40 cellular contexts compared by ENCODE assay signal in the genomic region with DNA sequence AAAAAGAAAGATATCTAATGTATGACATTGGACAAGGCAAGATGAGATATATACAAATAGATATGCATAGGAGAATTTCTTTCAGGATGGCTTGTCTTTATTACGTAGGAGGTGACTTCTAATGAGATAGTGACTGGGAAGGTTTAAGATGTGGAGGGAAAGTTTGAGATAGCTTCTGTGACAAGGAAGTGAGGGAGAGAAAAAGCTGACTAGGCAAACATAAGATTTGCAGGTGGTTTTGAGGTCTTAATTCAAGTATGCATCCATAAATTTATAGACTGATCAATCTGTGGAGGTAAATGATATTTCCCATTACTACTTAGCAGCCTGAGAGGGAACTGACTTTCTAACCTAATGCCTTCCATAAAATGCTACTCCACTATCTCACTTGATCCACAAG. TPM values are rescaled to one million over a fixed set of nuclear protein-coding genes. Genes with fewer than 3 reads are reported as not detected.
"Had no signal": no experiment of that assay in that cellular context is flagged by ENCODE, and none has a peak within 500 bp of the region (broad histone marks: within the 10 kb centered on the region; RNA-seq: fewer than 3 reads in every experiment).

No MANE protein-coding gene starts in this region.

- ATAC-seq: activated naive CD4-positive, alpha-beta T cell treated with anti-CD3 and anti-CD28 coated beads, Interleukin-2, amount 50 U/mL, for 72 hours; activated naive CD8-positive, alpha-beta T cell treated with anti-CD3 and anti-CD28 coated beads, Interleukin-2, amount 50 U/mL, for 24 hours; activated T-cell treated with anti-CD3 and anti-CD28 coated beads, Interleukin-2, amount 50 U/mL, for 4 hours; activated T-cell treated with anti-CD3 and anti-CD28 coated beads, Interleukin-2, amount 50 U/mL, for 72 hours; activated T-helper 17 cell treated with anti-CD3 and anti-CD28 coated beads, Interleukin-2, amount 50 U/mL, for 72 hours; body of pancreas had no signal

- H3K9me3 ChIP-seq: adrenal gland, ascending aorta, body of pancreas, breast epithelium had no signal

- H3K4me3 ChIP-seq: adrenal gland, ascending aorta, body of pancreas, breast epithelium, cardiac muscle cell had no signal

- FAIRE-seq: astrocyte, bronchial epithelial cell had no signal

- DNase-seq: activated effector memory CD4-positive, alpha-beta T cell treated with anti-CD3 and anti-CD28 coated beads, Interleukin-2, amount 50 U/mL, for 16 hours; activated effector memory CD4-positive, alpha-beta T cell treated with Interleukin-2 at 50 U/mL for 16 hours; activated gamma-delta T cell; activated gamma-delta T cell treated with Interleukin-2 at 50 U/mL for 16 hours; activated naive CD4-positive, alpha-beta T cell; activated naive CD4-positive, alpha-beta T cell treated with anti-CD3 and anti-CD28 coated beads for 36 hours; activated naive CD4-positive, alpha-beta T cell treated with anti-CD3 and anti-CD28 coated beads, Interleukin-2, amount 10 ng/mL, durations not matched to agents 7 days and 5 days; activated naive CD4-positive, alpha-beta T cell treated with anti-CD3 and anti-CD28 coated beads, Interleukin-2, amount 50 U/mL, for 16 hours; activated naive CD4-positive, alpha-beta T cell treated with Interleukin-2 at 50 U/mL for 16 hours; activated naive CD8-positive, alpha-beta T cell treated with anti-CD3 and anti-CD28 coated beads for 36 hours; activated naive CD8-positive, alpha-beta T cell treated with anti-CD3 and anti-CD28 coated beads, Interleukin-2, amount 10 ng/mL, durations not matched to agents 7 days and 5 days; activated naive CD8-positive, alpha-beta T cell treated with anti-CD3 and anti-CD28 coated beads, Interleukin-2, amount 50 U/mL, for 24 hours; activated T-cell treated with anti-CD3 and anti-CD28 coated beads, Interleukin-2, amount 50 U/mL, for 1 hour; activated T-cell treated with anti-CD3 and anti-CD28 coated beads, Interleukin-2, amount 50 U/mL, for 24 hours; activated T-cell treated with anti-CD3 and anti-CD28 coated beads, Interleukin-2, amount 50 U/mL, for 4 hours; activated T-cell treated with anti-CD3 and anti-CD28 coated beads, Interleukin-2, amount 50 U/mL, for 48 hours; activated T-cell treated with anti-CD3 and anti-CD28 coated beads, Interleukin-2, amount 50 U/mL, for 72 hours; adrenal gland; amniotic stem cell; amygdala; anterior cingulate cortex; aorta; body of pancreas; brain microvascular endothelial cell; caudate nucleus; central memory CD4-positive, alpha-beta T cell; cerebellar nuclear complex had no signal

- H3K4me1 ChIP-seq: adrenal gland, ascending aorta, body of pancreas, breast epithelium had no signal

- H3K27ac ChIP-seq: adrenal gland, ascending aorta, body of pancreas, brain microvascular endothelial cell, breast epithelium, cardiac muscle cell had no signal

- H3K27me3 ChIP-seq: adrenal gland, ascending aorta, body of pancreas, brain microvascular endothelial cell, breast epithelium, cardiac muscle cell had no signal

- H3K36me3 ChIP-seq: adrenal gland, ascending aorta, brain microvascular endothelial cell, breast epithelium, cardiac muscle cell had no signal

RNA-seq across cellular contexts. Expression of a gene that starts 29.0 kb away (rescaled TPM):
- total RNA-seq: activated naive CD4-positive, alpha-beta T cell treated with anti-CD3 and anti-CD28 coated beads for 36 hours; activated naive CD4-positive, alpha-beta T cell treated with anti-CD3 and anti-CD28 coated beads, Interleukin-2, amount 50 U/mL, for 72 hours; activated naive CD8-positive, alpha-beta T cell treated with anti-CD3 and anti-CD28 coated beads for 36 hours; activated naive CD8-positive, alpha-beta T cell treated with anti-CD3 and anti-CD28 coated beads, Interleukin-2, amount 10 ng/mL, durations not matched to agents 7 days and 5 days; activated T-cell treated with anti-CD3 and anti-CD28 coated beads, Interleukin-2, amount 50 U/mL, for 4 hours; activated T-cell treated with anti-CD3 and anti-CD28 coated beads, Interleukin-2, amount 50 U/mL, for 72 hours; activated T-helper 1 cell treated with anti-CD3 and anti-CD28 coated beads, Interleukin-12 subunit alpha, Interleukin-12 subunit beta, Interleukin-2, Interleukin-4 antibody, amounts not matched to agents 30 ng/mL and 10 ng/mL and 1 ng/mL, durations not matched to agents 14 hours and 24 hours and 36 hours; activated T-helper 17 cell treated with anti-CD3 and anti-CD28 coated beads, Interleukin-2, amount 50 U/mL, for 72 hours; activated T-helper 2 cell treated with anti-CD3 and anti-CD28 coated beads, Interferon-gamma antibody, Interleukin-2, Interleukin-4, amounts not matched to agents 10 μg/mL and 5 μg/mL and 100 μg/mL, durations not matched to agents 14 hours and 24 hours and 36 hours; adrenal gland; aorta; ascending aorta; astrocyte; body of pancreas; breast epithelium; bronchial epithelial cell; cardiac muscle cell; cardiac septum; cerebellum; chondrocyte had no signal
- polyA plus RNA-seq: adipose tissue, adrenal gland, aorta, cardiac muscle cell had no signal

RNA-seq across cellular contexts. Expression of a gene that starts 51.3 kb away (rescaled TPM):
- total RNA-seq: activated naive CD4-positive, alpha-beta T cell treated with anti-CD3 and anti-CD28 coated beads for 36 hours; activated naive CD4-positive, alpha-beta T cell treated with anti-CD3 and anti-CD28 coated beads, Interleukin-2, amount 50 U/mL, for 72 hours; activated naive CD8-positive, alpha-beta T cell treated with anti-CD3 and anti-CD28 coated beads for 36 hours; activated naive CD8-positive, alpha-beta T cell treated with anti-CD3 and anti-CD28 coated beads, Interleukin-2, amount 10 ng/mL, durations not matched to agents 7 days and 5 days; activated T-cell treated with anti-CD3 and anti-CD28 coated beads, Interleukin-2, amount 50 U/mL, for 4 hours; activated T-cell treated with anti-CD3 and anti-CD28 coated beads, Interleukin-2, amount 50 U/mL, for 72 hours; activated T-helper 1 cell treated with anti-CD3 and anti-CD28 coated beads, Interleukin-12 subunit alpha, Interleukin-12 subunit beta, Interleukin-2, Interleukin-4 antibody, amounts not matched to agents 30 ng/mL and 10 ng/mL and 1 ng/mL, durations not matched to agents 14 hours and 24 hours and 36 hours; activated T-helper 17 cell treated with anti-CD3 and anti-CD28 coated beads, Interleukin-2, amount 50 U/mL, for 72 hours; activated T-helper 2 cell treated with anti-CD3 and anti-CD28 coated beads, Interferon-gamma antibody, Interleukin-2, Interleukin-4, amounts not matched to agents 10 μg/mL and 5 μg/mL and 100 μg/mL, durations not matched to agents 14 hours and 24 hours and 36 hours; adrenal gland; aorta; ascending aorta; astrocyte; body of pancreas; breast epithelium; bronchial epithelial cell; cardiac muscle cell; cardiac septum; cerebellum; chondrocyte had no signal
- polyA plus RNA-seq: adipose tissue, adrenal gland, aorta, cardiac muscle cell had no signal
